In genomic region chr5:140151068-140151718, GRCh38 we compare ENCODE assay signal across 19 cellular contexts.
"Had no signal": no experiment of that assay in that cellular context is flagged by ENCODE, and none has a peak within 500 bp of the region (broad histone marks: within the 10 kb centered on the region; RNA-seq: fewer than 3 reads in every experiment).

No MANE protein-coding gene starts in this region.

- FAIRE-seq: endothelial cell of umbilical vein had no signal

- H3K9me3 ChIP-seq: esophagus squamous epithelium, tibial nerve, vagina had no signal

- H3K27me3 ChIP-seq: tibial nerve, vagina had no signal

- H3K36me3 Mint-ChIP-seq: activated naive CD8-positive, alpha-beta T cell; mesothelial cell of epicardium had no signal

- DNase-seq: activated CD4-positive, alpha-beta T cell treated with anti-CD3 and anti-CD28 coated beads, Interleukin-2, amount 50 U/mL, for 4 hours; activated T-cell treated with anti-CD3 and anti-CD28 coated beads for 4 hours; effector memory CD4-positive, alpha-beta T cell; esophagus squamous epithelium; left cardiac atrium; nephron progenitor cell; nucleus accumbens; posterior cingulate gyrus; stimulated activated naive CD4-positive, alpha-beta T cell treated with Interleukin-2 at 50 U/mL for 16 hours; substantia nigra; WERI-Rb-1 had no signal

- H3K27ac Mint-ChIP-seq: activated naive CD8-positive, alpha-beta T cell; activated T-helper 1 cell treated with anti-CD3 and anti-CD28 coated beads, Interleukin-12 subunit alpha, Interleukin-12 subunit beta, Interleukin-2, Interleukin-4 antibody, amounts not matched to agents 30 ng/mL and 10 ng/mL and 1 ng/mL, durations not matched to agents 14 hours and 24 hours and 36 hours; dendritic cell treated with granulocyte-macrophage colony-stimulating factor and Interleukin-4, amounts not matched to agents 40 ng/mL and 50 ng/mL, for 4 days; nephron progenitor cell had no signal

- H3K27ac ChIP-seq: esophagus squamous epithelium, tibial nerve, vagina, WERI-Rb-1 had no signal

- ATAC-seq: left cardiac atrium had no signal

- H3K9me3 Mint-ChIP-seq: activated T-helper 1 cell treated with anti-CD3 and anti-CD28 coated beads, Interleukin-12 subunit alpha, Interleukin-12 subunit beta, Interleukin-2, Interleukin-4 antibody, amounts not matched to agents 30 ng/mL and 10 ng/mL and 1 ng/mL, durations not matched to agents 14 hours and 24 hours and 36 hours; dendritic cell treated with granulocyte-macrophage colony-stimulating factor and Interleukin-4, amounts not matched to agents 40 ng/mL and 50 ng/mL, for 4 days; mesothelial cell of epicardium; nephron progenitor cell had no signal

- H3K36me3 ChIP-seq: esophagus squamous epithelium, tibial nerve, vagina, WERI-Rb-1 had no signal

- H3K27me3 Mint-ChIP-seq: activated naive CD8-positive, alpha-beta T cell had no signal

- H3K4me3 Mint-ChIP-seq: activated naive CD8-positive, alpha-beta T cell; activated T-helper 1 cell treated with anti-CD3 and anti-CD28 coated beads, Interleukin-12 subunit alpha, Interleukin-12 subunit beta, Interleukin-2, Interleukin-4 antibody, amounts not matched to agents 30 ng/mL and 10 ng/mL and 1 ng/mL, durations not matched to agents 14 hours and 24 hours and 36 hours; dendritic cell treated with granulocyte-macrophage colony-stimulating factor and Interleukin-4, amounts not matched to agents 40 ng/mL and 50 ng/mL, for 4 days; nephron progenitor cell had no signal

- H3K4me3 ChIP-seq: esophagus squamous epithelium, lung, tibial nerve, vagina had no signal
